1 cellular context compared by ENCODE assay signal in genomic region chr2:172082105-172082943, GRCh38.
TF ChIP-seq lines count a peak whose summit lies in the region.

No MANE protein-coding gene starts in this region.

TF ChIP-seq in HEK293, 187 proteins besides CTCF, POLR2A, EP300 and RAD21 (continued from another document):
- TF ChIP-seq REPIN1 (tag by site-specific recombination; IDR thresholded peaks at IDR 0.05; ENCODE audit: low read depth) (no peak), PRDM10 (tag by site-specific recombination; IDR thresholded peaks at IDR 0.05) (no peak), ZNF747 (tag by site-specific recombination; IDR thresholded peaks at IDR 0.05) (no peak), ZNF776 (tag by site-specific recombination; IDR thresholded peaks at IDR 0.05; ENCODE audit: borderline replicate concordance) (no peak)
